Comparison of ENCODE assay signal across 8 cellular contexts in genomic region chr9:94867281-94867841, GRCh38.
DNase-seq lines count a peak whose midpoint lies in the region; ATAC-seq, FAIRE-seq and TF ChIP-seq lines count a peak whose summit lies in the region.

No MANE protein-coding gene starts in this region.

- WGBS in A549 (ENCODE audit: missing lambda C conversion rate), result 1% methylated on average over 8 of the region's 8 CpGs
- no CpG with 5 or more reads among the region's 8 CpGs for WGBS in mesendoderm (ENCODE audit: extremely low coverage, insufficient coverage, low lambda C conversion rate)

- ATAC-seq in A549 (peak; percentile 86 to 94), GM19455 (IDR thresholded peaks at IDR 0.05; ENCODE audit: unreplicated experiment) (no peak)
- no peak for ATAC-seq in naive thymus-derived CD4-positive, alpha-beta T cell

- H3K4me1 Mint-ChIP-seq in naive thymus-derived CD4-positive, alpha-beta T cell, result peaks cover 27 to 52% (median 44%) of the 10 kb centered on the region in 7 donors

- intact Hi-C loops in colonic mucosa (cut with DNase I), result no loop called here
- intact Hi-C loops in naive thymus-derived CD4-positive, alpha-beta T cell (cut with micrococcal nuclease), result no loop called here

- no peak overlapping the region for H4K5ac ChIP-seq in mesendoderm (ENCODE audit: low read length)

- H3K4me2 ChIP-seq in A549 (peak overlapping the region; percentile 64), mesendoderm (ENCODE audit: low read length) (no peak overlapping the region)

- H3K4me3 Mint-ChIP-seq in naive thymus-derived CD4-positive, alpha-beta T cell, result no peak overlapping the region

- H3K9me3 ChIP-seq in A549 (no peaks in the 10 kb centered on the region), colonic mucosa (no peaks in the 10 kb centered on the region)
- H3K9me3 ChIP-seq in naive thymus-derived CD4-positive, alpha-beta T cell (ENCODE audit: control insufficient read depth in 2 of 3, low read length in 3 of 3), result no peaks in the 10 kb centered on the region

- no peak overlapping the region for H3K56ac ChIP-seq in mesendoderm (ENCODE audit: low read length)

- FAIRE-seq in A549 (lab: Jason Lieb, UNC) (peak; percentile 99), GM19239 (lab: Jason Lieb, UNC) (no peak)

- H3K79me1 ChIP-seq in mesendoderm (ENCODE audit: low read length), result no peaks in the 10 kb centered on the region

- H3K27me3 Mint-ChIP-seq in naive thymus-derived CD4-positive, alpha-beta T cell, result no peaks in the 10 kb centered on the region

- no peak for TF ChIP-seq POLR2A in A549 (IDR thresholded peaks at IDR 0.05; ENCODE audit: low read length)
- TF ChIP-seq POLR2A in NB4 (IDR thresholded peaks at IDR 0.05; ENCODE audit: extremely low read depth, insufficient read length), result no peak

- peaks cover 0 to 10% (median 0%) of the 10 kb centered on the region in 5 donors for H3K36me3 Mint-ChIP-seq in naive thymus-derived CD4-positive, alpha-beta T cell

- no peak overlapping the region for H2BK5ac ChIP-seq in mesendoderm (ENCODE audit: low read length)

- H3K27me3 ChIP-seq in colonic mucosa, result no peaks in the 10 kb centered on the region
- H3K27me3 ChIP-seq in mesendoderm (ENCODE audit: insufficient read depth, low read length, poor library complexity), result no peaks in the 10 kb centered on the region
- H3K27me3 ChIP-seq in naive thymus-derived CD4-positive, alpha-beta T cell (ENCODE audit: control insufficient read depth in 2 of 2, insufficient read depth in 2 of 2, low read length in 2 of 2), result no peaks in the 10 kb centered on the region

- peaks cover 83% of the 10 kb centered on the region for H3K4me1 ChIP-seq in A549
- no peaks in the 10 kb centered on the region for H3K4me1 ChIP-seq in colonic mucosa
- H3K4me1 ChIP-seq in mesendoderm (ENCODE audit: control insufficient read depth, low read depth, low read length), result peaks cover 5% of the 10 kb centered on the region
- peaks cover 17 to 26% of the 10 kb centered on the region in 2 donors for H3K4me1 ChIP-seq in naive thymus-derived CD4-positive, alpha-beta T cell (ENCODE audit: control insufficient read depth in 2 of 2, insufficient read depth in 2 of 2, low read length in 2 of 2)

- no peak overlapping the region for H3K18ac ChIP-seq in mesendoderm (ENCODE audit: low read length)

- DNase-seq in A549 (ENCODE audit: low read depth in 1 of 2, low spot score in 1 of 2) (peak; percentile 87 to 99), NB4 (ENCODE audit: low read depth) (peak; percentile 58), colonic mucosa (peak; percentile 66), mesendoderm (peak; percentile 33), GM19239 (ENCODE audit: insufficient read length, low spot score) (no peak), occipital lobe (lab: John Stamatoyannopoulos, UW) (no peak)
- no peak for DNase-seq in naive thymus-derived CD4-positive, alpha-beta T cell

- H3K4ac ChIP-seq in mesendoderm (ENCODE audit: low read depth, low read length), result no peak overlapping the region

- H3K4me3 ChIP-seq in A549 (no peak overlapping the region), NB4 (ENCODE audit: low read depth, low read length) (no peak overlapping the region), colonic mucosa (no peak overlapping the region), mesendoderm (ENCODE audit: low read length) (no peak overlapping the region)
- no peak overlapping the region for H3K4me3 ChIP-seq in naive thymus-derived CD4-positive, alpha-beta T cell (ENCODE audit: low read length)

- no peaks in the 10 kb centered on the region for H3K79me2 ChIP-seq in mesendoderm (ENCODE audit: control insufficient read depth, insufficient read depth, low read length)

- CTCF ChIA-PET in A549 (lab: Yijun Ruan, JAX), result interaction anchor here (1.0 to 3.5 kb wide), 20 partner anchors 10 to 186 kb away, joined by 3 to 33 read pairs (median 4); no protein-coding TSS in a partner anchor
- CTCF ChIA-PET in naive thymus-derived CD4-positive, alpha-beta T cell (lab: Charles Lee), result no interaction called here

- no peak for TF ChIP-seq CTCF in A549 (IDR thresholded peaks at IDR 0.05)
- no peak for TF ChIP-seq CTCF in NB4 (IDR thresholded peaks at IDR 0.05; ENCODE audit: low read depth, low read length)
- TF ChIP-seq CTCF in colonic mucosa (IDR thresholded peaks at IDR 0.05), result no peak

- H2BK15ac ChIP-seq in mesendoderm (replicated peaks; ENCODE audit: low read depth), result no peak overlapping the region

- no peak overlapping the region for H4K8ac ChIP-seq in mesendoderm (ENCODE audit: low read depth, low read length)

- no peak overlapping the region for H2BK120ac ChIP-seq in mesendoderm (ENCODE audit: low read depth, low read length)

- H3K27ac ChIP-seq in A549, result peak overlapping the region; percentile 94 to 97
- peak overlapping the region; percentile 83 for H3K27ac ChIP-seq in colonic mucosa
- H3K27ac ChIP-seq in mesendoderm (ENCODE audit: low read depth, low read length), result no peak overlapping the region
- no peak overlapping the region for H3K27ac ChIP-seq in naive thymus-derived CD4-positive, alpha-beta T cell (ENCODE audit: low read depth, low read length)

- H3K27ac Mint-ChIP-seq in naive thymus-derived CD4-positive, alpha-beta T cell, result peak overlapping the region in 1 of 9 donors; percentile 44

- no peak overlapping the region for H3K23ac ChIP-seq in mesendoderm (ENCODE audit: low read length)

- TF ChIP-seq EP300 in A549 (IDR thresholded peaks at IDR 0.05), result peak; percentile 95 to 97

- no peak overlapping the region for H2AK5ac ChIP-seq in mesendoderm (ENCODE audit: low read length)

- H3K9ac ChIP-seq in colonic mucosa (ENCODE audit: low read depth in 2 of 2, low read length in 2 of 2) (peak overlapping the region in 1 of 2 donors; percentile 7), mesendoderm (ENCODE audit: low read length) (no peak overlapping the region)

- peak; percentile 60 to 70 for TF ChIP-seq RAD21 in A549 (conservative IDR thresholded peaks at IDR 0.05 in 1 of 2, IDR thresholded peaks at IDR 0.05 in 1 of 2)

- POLR2A ChIA-PET in A549 (lab: Yijun Ruan, JAX), result interaction anchor here (0.7 to 4.0 kb wide), 16 partner anchors 13 to 181 kb away, joined by 3 to 36 read pairs (median 10); no protein-coding TSS in a partner anchor
- POLR2A ChIA-PET in naive thymus-derived CD4-positive, alpha-beta T cell (lab: Charles Lee), result no interaction called here

- H3K36me3 ChIP-seq in colonic mucosa, result no peaks in the 10 kb centered on the region
- no peaks in the 10 kb centered on the region for H3K36me3 ChIP-seq in mesendoderm (ENCODE audit: control insufficient read depth, insufficient read depth, low read length)
- no peaks in the 10 kb centered on the region for H3K36me3 ChIP-seq in naive thymus-derived CD4-positive, alpha-beta T cell (ENCODE audit: control insufficient read depth in 2 of 3, insufficient read depth in 3 of 3, low read length in 3 of 3)

- peaks cover 0 to 3% (median 0%) of the 10 kb centered on the region in 11 donors for H3K9me3 Mint-ChIP-seq in naive thymus-derived CD4-positive, alpha-beta T cell

TF ChIP-seq in A549, 52 proteins besides CTCF, POLR2A, EP300 and RAD21 (continues in another document):
- TF ChIP-seq NFE2L2 (conservative IDR thresholded peaks at IDR 0.05; ENCODE audit: low read length) (peak; percentile 85), FOXS1 (CRISPR knock-in tag; IDR thresholded peaks at IDR 0.05) (peak; percentile 85; the same call in 1 of the 2 replicates), HOXB5 (CRISPR knock-in tag; IDR thresholded peaks at IDR 0.05) (peak; percentile 46; the same call in 1 of the 2 replicates), EHF (CRISPR knock-in tag; IDR thresholded peaks at IDR 0.05) (0 out of 2 replicates have a peak, but pooled peaks have one; percentile 14), MYC (IDR thresholded peaks at IDR 0.05; ENCODE audit: borderline replicate concordance, low read length) (no peak), MAZ (IDR thresholded peaks at IDR 0.05; ENCODE audit: borderline replicate concordance, low read depth, low read length) (no peak), JUN (IDR thresholded peaks at IDR 0.05) (peak; percentile 88 to 96), MAFK (IDR thresholded peaks at IDR 0.05; ENCODE audit: partially characterized antibody) (peak; percentile 94), TP53 (CRISPR knock-in tag; IDR thresholded peaks at IDR 0.05) (peak; percentile 88; the same call in 1 of the 2 replicates), MAX (IDR thresholded peaks at IDR 0.05) (peak; percentile 90), SMC3 (IDR thresholded peaks at IDR 0.05) (peak; percentile 63; the same call in 2 of the 3 replicates), FOSB (CRISPR knock-in tag; IDR thresholded peaks at IDR 0.05) (peak; percentile 72; the same call in 1 of the 2 replicates), ZC3H11A (IDR thresholded peaks at IDR 0.05) (no peak), CBX8 (IDR thresholded peaks at IDR 0.05) (no peak), RCOR1 (IDR thresholded peaks at IDR 0.05; ENCODE audit: low read depth, low read length) (no peak)
- TF ChIP-seq, protein P1, sequence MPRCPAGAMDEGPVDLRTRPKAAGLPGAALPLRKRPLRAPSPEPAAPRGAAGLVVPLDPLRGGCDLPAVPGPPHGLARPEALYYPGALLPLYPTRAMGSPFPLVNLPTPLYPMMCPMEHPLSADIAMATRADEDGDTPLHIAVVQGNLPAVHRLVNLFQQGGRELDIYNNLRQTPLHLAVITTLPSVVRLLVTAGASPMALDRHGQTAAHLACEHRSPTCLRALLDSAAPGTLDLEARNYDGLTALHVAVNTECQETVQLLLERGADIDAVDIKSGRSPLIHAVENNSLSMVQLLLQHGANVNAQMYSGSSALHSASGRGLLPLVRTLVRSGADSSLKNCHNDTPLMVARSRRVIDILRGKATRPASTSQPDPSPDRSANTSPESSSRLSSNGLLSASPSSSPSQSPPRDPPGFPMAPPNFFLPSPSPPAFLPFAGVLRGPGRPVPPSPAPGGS (IDR thresholded peaks at IDR 0.05), result peak; percentile 83
- TF ChIP-seq, protein P2, sequence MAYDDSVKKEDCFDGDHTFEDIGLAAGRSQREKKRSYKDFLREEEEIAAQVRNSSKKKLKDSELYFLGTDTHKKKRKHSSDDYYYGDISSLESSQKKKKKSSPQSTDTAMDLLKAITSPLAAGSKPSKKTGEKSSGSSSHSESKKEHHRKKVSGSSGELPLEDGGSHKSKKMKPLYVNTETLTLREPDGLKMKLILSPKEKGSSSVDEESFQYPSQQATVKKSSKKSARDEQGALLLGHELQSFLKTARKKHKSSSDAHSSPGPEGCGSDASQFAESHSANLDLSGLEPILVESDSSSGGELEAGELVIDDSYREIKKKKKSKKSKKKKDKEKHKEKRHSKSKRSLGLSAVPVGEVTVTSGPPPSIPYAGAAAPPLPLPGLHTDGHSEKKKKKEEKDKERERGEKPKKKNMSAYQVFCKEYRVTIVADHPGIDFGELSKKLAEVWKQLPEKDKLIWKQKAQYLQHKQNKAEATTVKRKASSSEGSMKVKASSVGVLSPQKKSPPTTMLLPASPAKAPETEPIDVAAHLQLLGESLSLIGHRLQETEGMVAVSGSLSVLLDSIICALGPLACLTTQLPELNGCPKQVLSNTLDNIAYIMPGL (CRISPR knock-in tag; IDR thresholded peaks at IDR 0.05; ENCODE audit: borderline replicate concordance), result peak; percentile 93

Comparison
In these comparisons a context has a peak if more than half of its experiments do, and no peak if none do; other contexts are left out.
1. ATAC-seq: peak in A549 (2 of 2); none in GM19455 (single experiment) and naive thymus-derived CD4-positive, alpha-beta T cell (single experiment).
2. DNase-seq: peak in A549 (2 of 2), NB4 (single experiment), colonic mucosa (single experiment) and mesendoderm (single experiment); none in GM19239 (single experiment), occipital lobe (single experiment) and naive thymus-derived CD4-positive, alpha-beta T cell (0 of 9).
3. H3K27ac ChIP-seq: peak in A549 (2 of 2) and colonic mucosa (single experiment); none in mesendoderm (single experiment) and naive thymus-derived CD4-positive, alpha-beta T cell (single experiment).